In genomic region chr3:15268033-15268631, GRCh38 we compare ENCODE assay signal across 8 cellular contexts.
DNase-seq lines count a peak whose midpoint lies in the region; ATAC-seq and TF ChIP-seq lines count a peak whose summit lies in the region.

No MANE protein-coding gene starts in this region.

- H3K9me3 Mint-ChIP-seq in CD4-positive, alpha-beta memory T cell = peaks cover 0 to 2% (median 0%) of the 10 kb centered on the region in 8 donors
- no peaks in the 10 kb centered on the region for H3K9me3 Mint-ChIP-seq in T-cell

- H3K4me3 Mint-ChIP-seq in CD4-positive, alpha-beta memory T cell = peak overlapping the region in 7 of 8 donors; percentile 24 to 86 (median 60)
- H3K4me3 Mint-ChIP-seq in T-cell = peak overlapping the region in 1 of 3 donors; percentile 73

- H3K36me3 ChIP-seq in CD4-positive, alpha-beta memory T cell (ENCODE audit: insufficient read depth, low read length) = peaks cover 24% of the 10 kb centered on the region
- no peaks in the 10 kb centered on the region for H3K36me3 ChIP-seq in psoas muscle (ENCODE audit: insufficient read depth in 1 of 2, low read depth in 1 of 2)
- peaks cover 10% of the 10 kb centered on the region for H3K36me3 ChIP-seq in upper lobe of right lung

- peak; percentile 82 to 85 (median 83) for DNase-seq in CD4-positive, alpha-beta memory T cell
- DNase-seq in NCI-H128 (lab: John Stamatoyannopoulos, UW; ENCODE audit: unreplicated experiment) = peak; percentile 11
- DNase-seq in T-cell = peak; percentile 67 to 90 (median 82)
- peak; percentile 67 for DNase-seq in activated naive CD8-positive, alpha-beta T cell treated with anti-CD3 and anti-CD28 coated beads, Interleukin-2, amount 50 U/mL, for 16 hours (ENCODE audit: low read depth, low spot score)
- DNase-seq in cardiac septum (ENCODE audit: low spot score) = peak; percentile 94
- peak; percentile 88 to 91 for DNase-seq in psoas muscle
- DNase-seq in upper lobe of right lung = peak; percentile 92

- TF ChIP-seq CTCF in psoas muscle (IDR thresholded peaks at IDR 0.05) (peak; percentile 96), upper lobe of right lung (IDR thresholded peaks at IDR 0.05) (peak; percentile 94)

- H3K27me3 Mint-ChIP-seq in CD4-positive, alpha-beta memory T cell = no peaks in the 10 kb centered on the region
- no peaks in the 10 kb centered on the region for H3K27me3 Mint-ChIP-seq in T-cell

- H3K9me3 ChIP-seq in CD4-positive, alpha-beta memory T cell (ENCODE audit: control insufficient read depth in 1 of 2, low read length in 2 of 2) = no peaks in the 10 kb centered on the region
- H3K9me3 ChIP-seq in psoas muscle (no peaks in the 10 kb centered on the region), upper lobe of right lung (no peaks in the 10 kb centered on the region)

- H3K4me3 ChIP-seq in CD4-positive, alpha-beta memory T cell (ENCODE audit: low read length in 2 of 2) = no peak overlapping the region
- peak overlapping the region; percentile 12 for H3K4me3 ChIP-seq in psoas muscle
- H3K4me3 ChIP-seq in upper lobe of right lung = no peak overlapping the region

- peak overlapping the region; percentile 35 to 96 (median 87) for H3K27ac Mint-ChIP-seq in CD4-positive, alpha-beta memory T cell
- peak overlapping the region; percentile 43 to 73 for H3K27ac Mint-ChIP-seq in T-cell

- CTCF ChIA-PET in CD4-positive, alpha-beta memory T cell (lab: Charles Lee; ENCODE audit: partially characterized antibody) = interaction anchor here (0.6 to 10.0 kb wide), 52 partner anchors 9 to 289 kb away, joined by 3 to 224 read pairs (median 7); partner anchors contain the start of genes CAPN7 and SH3BP5
- CTCF ChIA-PET in T-cell (lab: Charles Lee) = interaction anchor here (0.5 to 5.9 kb wide), 71 partner anchors 8 to 333 kb away, joined by 3 to 52 read pairs (median 5); partner anchors contain the start of genes SH3BP5 (in 2 of the 2), BTD (in 1 of the 2), CAPN7 (in 1 of the 2) and HACL1 (in 1 of the 2)

- H3K36me3 Mint-ChIP-seq in CD4-positive, alpha-beta memory T cell = peaks cover 20 to 53% of the 10 kb centered on the region in 2 donors
- H3K36me3 Mint-ChIP-seq in T-cell = peaks cover 9% of the 10 kb centered on the region

- intact Hi-C loops in CD4-positive, alpha-beta memory T cell (cut with micrococcal nuclease) = loop anchor here (1.0 kb wide), 6 partner anchors 64 to 289 kb away; partner anchors contain the start of gene SH3BP5
- intact Hi-C loops in cardiac septum (cut with DNase I) = loop anchor here (1.0 to 2.0 kb wide), 3 partner anchors 64 to 137 kb away; partner anchors contain the start of gene SH3BP5
- intact Hi-C loops in psoas muscle (cut with DNase I) = loop anchor here (1.0 to 5.0 kb wide), 4 partner anchors 65 to 289 kb away; partner anchors contain the start of gene SH3BP5 (in 1 of the 2)
- intact Hi-C loops in upper lobe of right lung (cut with DNase I) = loop anchor here (5.0 to 10.0 kb wide), 2 partner anchors 64 to 117 kb away; partner anchors contain the start of gene SH3BP5

- ATAC-seq in GM21723 (IDR thresholded peaks at IDR 0.05; ENCODE audit: unreplicated experiment) (peak; percentile 39), T-cell (replicated peaks in 1 of 4) (peak; percentile 28 to 62 (median 43)), psoas muscle (peak; percentile 80 to 91 (median 88)), upper lobe of right lung (peak; percentile 85)

- no peaks in the 10 kb centered on the region for H3K27me3 ChIP-seq in CD4-positive, alpha-beta memory T cell (ENCODE audit: insufficient read depth, low read length)
- H3K27me3 ChIP-seq in psoas muscle (ENCODE audit: insufficient read depth in 3 of 3, low read length in 2 of 3) = no peaks in the 10 kb centered on the region
- H3K27me3 ChIP-seq in upper lobe of right lung = no peaks in the 10 kb centered on the region

- H3K4me1 ChIP-seq in CD4-positive, alpha-beta memory T cell (ENCODE audit: insufficient read depth, low read length) = peaks cover 88% of the 10 kb centered on the region
- peaks cover 29% of the 10 kb centered on the region for H3K4me1 ChIP-seq in psoas muscle
- H3K4me1 ChIP-seq in upper lobe of right lung = peaks cover 59% of the 10 kb centered on the region

- WGBS in psoas muscle, 3 donors = 13 to 21% (median 20%) methylated on average over 15 of the region's 15 CpGs

- POLR2A ChIA-PET in CD4-positive, alpha-beta memory T cell (lab: Charles Lee; ENCODE audit: partially characterized antibody) = interaction anchor here (0.6 to 8.1 kb wide), 26 partner anchors 9 to 137 kb away, joined by 3 to 108 read pairs (median 5); partner anchors contain the start of genes CAPN7 and SH3BP5
- POLR2A ChIA-PET in T-cell (lab: Charles Lee) = interaction anchor here (0.7 to 1.1 kb wide), 3 partner anchors 27 to 137 kb away, joined by 3 to 4 read pairs (median 3); no protein-coding TSS in a partner anchor

- H3K4me1 Mint-ChIP-seq in CD4-positive, alpha-beta memory T cell = peaks cover 50 to 93% (median 77%) of the 10 kb centered on the region in 4 donors
- peaks cover 76 to 88% (median 85%) of the 10 kb centered on the region in 3 donors for H3K4me1 Mint-ChIP-seq in T-cell

- peak overlapping the region; percentile 65 for H3K27ac ChIP-seq in CD4-positive, alpha-beta memory T cell (ENCODE audit: low read depth, low read length)
- peak overlapping the region; percentile 39 for H3K27ac ChIP-seq in psoas muscle
- H3K27ac ChIP-seq in upper lobe of right lung = peak overlapping the region; percentile 58

Comparison
In these comparisons a context has a peak if more than half of its experiments do, and no peak if none do; other contexts are left out.
1. DNase-seq: peak in every context shown above with its lines; median percentile 94 in cardiac septum; 92 in upper lobe of right lung; 90 in psoas muscle; 83 in CD4-positive, alpha-beta memory T cell; 82 in T-cell; 67 in activated naive CD8-positive, alpha-beta T cell treated with anti-CD3 and anti-CD28 coated beads, Interleukin-2, amount 50 U/mL, for 16 hours; 11 in NCI-H128.